Comparison of ENCODE assay signal across 5 cellular contexts in genomic region chr14:57228320-57228719, GRCh38.
TF ChIP-seq lines count a peak whose summit lies in the region.

No MANE protein-coding gene starts in this region.

TF ChIP-seq in HEK293, 187 proteins besides CTCF, POLR2A, EP300 and RAD21:
- TF ChIP-seq ZNF146 (tag by site-specific recombination; IDR thresholded peaks at IDR 0.05) (peak; percentile 95), ZNF280D (tag by site-specific recombination; IDR thresholded peaks at IDR 0.05) (0 out of 2 replicates have a peak, but pooled peaks have one; percentile 55)

TF ChIP-seq in SK-N-SH treated with all-trans-retinoic acid at 6 μM for 48 hours, 23 proteins besides CTCF, POLR2A, EP300 and RAD21:
- TF ChIP-seq ZNF8 (CRISPR knock-in tag; IDR thresholded peaks at IDR 0.05): peak; percentile 78

TF ChIP-seq in WTC11, 78 proteins besides CTCF, POLR2A, EP300 and RAD21:
- peak; percentile 71 for TF ChIP-seq GTF2I (CRISPR knock-in tag; conservative IDR thresholded peaks at IDR 0.05)

TF ChIP-seq in K562, 482 proteins besides CTCF, POLR2A, EP300 and RAD21:
- peak; percentile 86 for TF ChIP-seq ZNF146 (CRISPR knock-in tag; IDR thresholded peaks at IDR 0.05; ENCODE audit: unreplicated experiment)

TF ChIP-seq in HepG2, 621 proteins besides CTCF, POLR2A, EP300 and RAD21:
- TF ChIP-seq, protein P1, sequence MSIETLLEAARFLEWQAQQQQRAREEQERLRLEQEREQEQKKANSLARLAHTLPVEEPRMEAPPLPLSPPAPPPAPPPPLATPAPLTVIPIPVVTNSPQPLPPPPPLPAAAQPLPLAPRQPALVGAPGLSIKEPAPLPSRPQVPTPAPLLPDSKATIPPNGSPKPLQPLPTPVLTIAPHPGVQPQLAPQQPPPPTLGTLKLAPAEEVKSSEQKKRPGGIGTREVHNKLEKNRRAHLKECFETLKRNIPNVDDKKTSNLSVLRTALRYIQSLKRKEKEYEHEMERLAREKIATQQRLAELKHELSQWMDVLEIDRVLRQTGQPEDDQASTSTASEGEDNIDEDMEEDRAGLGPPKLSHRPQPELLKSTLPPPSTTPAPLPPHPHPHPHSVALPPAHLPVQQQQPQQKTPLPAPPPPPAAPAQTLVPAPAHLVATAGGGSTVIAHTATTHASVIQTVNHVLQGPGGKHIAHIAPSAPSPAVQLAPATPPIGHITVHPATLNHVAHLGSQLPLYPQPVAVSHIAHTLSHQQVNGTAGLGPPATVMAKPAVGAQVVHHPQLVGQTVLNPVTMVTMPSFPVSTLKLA (IDR thresholded peaks at IDR 0.05): peak; percentile 43; the same call in 1 of the 2 replicates
